Comparison of ENCODE assay signal across 10 cellular contexts in the genomic region with DNA sequence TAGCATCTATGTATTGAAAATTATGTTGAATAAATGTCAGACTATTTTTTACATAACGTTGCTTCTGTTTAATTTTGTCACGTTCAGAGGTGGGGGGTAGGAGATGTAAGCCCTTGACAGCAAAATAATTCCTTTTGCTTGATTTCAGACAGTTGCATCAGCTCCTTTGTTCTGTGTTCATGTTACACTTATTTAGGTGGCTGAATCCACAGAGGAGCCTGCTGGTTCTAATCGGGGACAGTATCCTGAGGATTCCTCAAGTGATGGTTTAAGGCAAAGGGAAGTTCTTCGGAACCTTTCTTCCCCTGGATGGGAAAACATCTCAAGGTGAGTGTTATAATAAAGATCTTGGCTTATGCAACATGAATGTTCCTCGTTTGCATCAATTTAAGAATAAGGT. TPM values are rescaled to one million over a fixed set of nuclear protein-coding genes. Genes with fewer than 3 reads are reported as not detected.
DNase-seq lines count a peak whose midpoint lies in the region; ATAC-seq and TF ChIP-seq lines count a peak whose summit lies in the region.
"Had no signal": no experiment of that assay in that cellular context is flagged by ENCODE, and none has a peak within 500 bp of the region (broad histone marks: within the 10 kb centered on the region; RNA-seq: fewer than 3 reads in every experiment).

No MANE protein-coding gene starts in this region.

- peak overlapping the region in 3 of 4 donors; percentile 94 to 99 (median 99) for H3K4me3 Mint-ChIP-seq in CD4-positive, CD25-positive, alpha-beta regulatory T cell
- H3K4me3 Mint-ChIP-seq in activated CD4-positive, alpha-beta memory T cell treated with anti-CD3 and anti-CD28 coated beads for 36 hours: peak overlapping the region; percentile 98
- no peak overlapping the region for H3K4me3 Mint-ChIP-seq in memory B cell
- H3K4me3 Mint-ChIP-seq: H9 had no signal

- H3K36me3 ChIP-seq in CD4-positive, CD25-positive, alpha-beta regulatory T cell (ENCODE audit: control insufficient read depth, insufficient read depth, low read length): peaks cover 64% of the 10 kb centered on the region

- H3K4me1 Mint-ChIP-seq in CD4-positive, CD25-positive, alpha-beta regulatory T cell: peaks cover 33 to 68% (median 57%) of the 10 kb centered on the region in 4 donors
- H3K4me1 Mint-ChIP-seq in activated CD4-positive, alpha-beta memory T cell treated with anti-CD3 and anti-CD28 coated beads for 36 hours (ENCODE audit: low read depth): peaks cover 64% of the 10 kb centered on the region
- peaks cover 50% of the 10 kb centered on the region for H3K4me1 Mint-ChIP-seq in memory B cell

- no peak for ATAC-seq in CD4-positive, CD25-positive, alpha-beta regulatory T cell (ENCODE audit: low read depth in 2 of 2)
- ATAC-seq in memory B cell (ENCODE audit: low read depth): no peak

- peak overlapping the region; percentile 85 for H3K27ac ChIP-seq in CD4-positive, CD25-positive, alpha-beta regulatory T cell (ENCODE audit: insufficient read depth, low read length, poor library complexity, severe bottlenecking)
- H3K27ac ChIP-seq in RWPE1: no peak overlapping the region

- H3K27me3 Mint-ChIP-seq in CD4-positive, CD25-positive, alpha-beta regulatory T cell: peaks cover 5% of the 10 kb centered on the region
- no peaks in the 10 kb centered on the region for H3K27me3 Mint-ChIP-seq in activated CD4-positive, alpha-beta memory T cell treated with anti-CD3 and anti-CD28 coated beads for 36 hours
- no peaks in the 10 kb centered on the region for H3K27me3 Mint-ChIP-seq in memory B cell

- POLR2A ChIA-PET in activated CD4-positive, alpha-beta memory T cell treated with anti-CD3 and anti-CD28 coated beads for 36 hours (lab: Charles Lee): interaction anchor here (1.4 to 1.5 kb wide), 3 partner anchors 9 to 106 kb away, joined by 3 to 8 read pairs (median 4); no protein-coding TSS in a partner anchor
- POLR2A ChIA-PET in RWPE1 (lab: Yijun Ruan, JAX; ENCODE audit: low non-redundant PET): no interaction called here

- H3K4me1 ChIP-seq in CD4-positive, CD25-positive, alpha-beta regulatory T cell (ENCODE audit: control insufficient read depth, insufficient read depth, low read length, poor library complexity, severe bottlenecking): peaks cover 71% of the 10 kb centered on the region

- H3K27ac Mint-ChIP-seq in CD4-positive, CD25-positive, alpha-beta regulatory T cell: peak overlapping the region in 2 of 3 donors; percentile 34 to 40
- H3K27ac Mint-ChIP-seq in activated CD4-positive, alpha-beta memory T cell treated with anti-CD3 and anti-CD28 coated beads for 36 hours: peak overlapping the region; percentile 98
- peak overlapping the region; percentile 28 for H3K27ac Mint-ChIP-seq in memory B cell
- H3K27ac Mint-ChIP-seq: H9 had no signal

- peaks cover 53% of the 10 kb centered on the region for H3K36me3 Mint-ChIP-seq in CD4-positive, CD25-positive, alpha-beta regulatory T cell
- H3K36me3 Mint-ChIP-seq in activated CD4-positive, alpha-beta memory T cell treated with anti-CD3 and anti-CD28 coated beads for 36 hours: peaks cover 90% of the 10 kb centered on the region
- H3K36me3 Mint-ChIP-seq in memory B cell: peaks cover 46% of the 10 kb centered on the region

- no peak for TF ChIP-seq CTCF in GM12864 (IDR thresholded peaks at IDR 0.05; ENCODE audit: low read depth, low read length, missing control alignments)
- TF ChIP-seq CTCF in RWPE1 (conservative IDR thresholded peaks at IDR 0.05; ENCODE audit: low read depth): no peak

- peak overlapping the region; percentile 99 for H3K4me3 ChIP-seq in CD4-positive, CD25-positive, alpha-beta regulatory T cell (ENCODE audit: low read depth, low read length)
- peak overlapping the region; percentile 17; the same call in 1 of the 2 replicates for H3K4me3 ChIP-seq in GM12864 (ENCODE audit: low read depth, low read length)

- intact Hi-C loops in activated CD4-positive, alpha-beta memory T cell treated with anti-CD3 and anti-CD28 coated beads for 36 hours (cut with micrococcal nuclease): loop anchor here (1.0 kb wide), 1 partner anchor 9 kb away; no protein-coding TSS in a partner anchor
- intact Hi-C loops in posterior cingulate gyrus (cut with DNase I): no loop called here

- no peaks in the 10 kb centered on the region for H3K9me3 Mint-ChIP-seq in CD4-positive, CD25-positive, alpha-beta regulatory T cell
- no peaks in the 10 kb centered on the region for H3K9me3 Mint-ChIP-seq in activated CD4-positive, alpha-beta memory T cell treated with anti-CD3 and anti-CD28 coated beads for 36 hours
- H3K9me3 Mint-ChIP-seq in memory B cell: no peaks in the 10 kb centered on the region
- H3K9me3 Mint-ChIP-seq: H9 had no signal

- DNase-seq in CD4-positive, CD25-positive, alpha-beta regulatory T cell: no peak
- no peak for DNase-seq in GM12864 (ENCODE audit: low read depth)
- no peak for DNase-seq in activated CD4-positive, alpha-beta memory T cell treated with anti-CD3 and anti-CD28 coated beads for 36 hours
- no peak for DNase-seq in memory B cell (ENCODE audit: low spot score in 2 of 2)
- DNase-seq in C1 segment of cervical spinal cord (lab: John Stamatoyannopoulos, UW): no peak
- DNase-seq in posterior cingulate gyrus: no peak
- DNase-seq in RWPE1 (ENCODE audit: low spot score): no peak
- DNase-seq in iPS-NIHi7 (ENCODE audit: extremely low spot score): no peak
- DNase-seq: H9 had no signal

- CTCF ChIA-PET in activated CD4-positive, alpha-beta memory T cell treated with anti-CD3 and anti-CD28 coated beads for 36 hours (lab: Charles Lee): interaction anchor here (1.1 to 1.9 kb wide), 3 partner anchors 8 to 353 kb away, joined by 3 to 4 read pairs (median 3); no protein-coding TSS in a partner anchor
- CTCF ChIA-PET in RWPE1 (lab: Yijun Ruan, JAX): interaction anchor here (0.6 kb wide), 2 partner anchors 28 to 174 kb away, joined by 3 to 4 read pairs; no protein-coding TSS in a partner anchor

- H3K27me3 ChIP-seq in CD4-positive, CD25-positive, alpha-beta regulatory T cell (ENCODE audit: control insufficient read depth, insufficient read depth, low read length): no peaks in the 10 kb centered on the region

- H3K9me3 ChIP-seq in CD4-positive, CD25-positive, alpha-beta regulatory T cell (ENCODE audit: control insufficient read depth in 2 of 2, low read length in 2 of 2): no peaks in the 10 kb centered on the region

RNA-seq across cellular contexts. Expression of gene HERPUD1, which starts 4.5 kb away (rescaled TPM):
- total RNA-seq in CD4-positive, CD25-positive, alpha-beta regulatory T cell: 454 TPM
- 100 to 1,000 TPM; 133 to 174 (median 144) TPM for polyA plus RNA-seq in CD4-positive, CD25-positive, alpha-beta regulatory T cell
- total RNA-seq in activated CD4-positive, alpha-beta memory T cell treated with anti-CD3 and anti-CD28 coated beads for 36 hours: 100 to 1,000 TPM; 159 TPM

RNA-seq across cellular contexts. Expression of gene CETP, which starts 25.3 kb away (rescaled TPM):
- total RNA-seq in CD4-positive, CD25-positive, alpha-beta regulatory T cell: not detected
- polyA plus RNA-seq in CD4-positive, CD25-positive, alpha-beta regulatory T cell: under 1 TPM in 1 of 4 donors, not detected in 3; 0.27 TPM
- total RNA-seq in activated CD4-positive, alpha-beta memory T cell treated with anti-CD3 and anti-CD28 coated beads for 36 hours: not detected
- total RNA-seq: epithelial cell of proximal tubule, H9 had no signal

RNA-seq across cellular contexts. Expression of gene NLRC5, which starts 52.9 kb away (rescaled TPM):
- 842 TPM for total RNA-seq in CD4-positive, CD25-positive, alpha-beta regulatory T cell
- polyA plus RNA-seq in CD4-positive, CD25-positive, alpha-beta regulatory T cell: 100 to 1,000 TPM in 1 of 4 donors, 10 to 100 TPM in 3; 75.3 to 112 (median 97.2) TPM
- total RNA-seq in activated CD4-positive, alpha-beta memory T cell treated with anti-CD3 and anti-CD28 coated beads for 36 hours: 100 to 1,000 TPM; 151 to 167 TPM

Comparison
In these comparisons a context has a peak if more than half of its experiments do, and no peak if none do; other contexts are left out.
1. H3K27ac Mint-ChIP-seq: peak in every context shown above with its lines; median percentile 98 in activated CD4-positive, alpha-beta memory T cell treated with anti-CD3 and anti-CD28 coated beads for 36 hours; 37 in CD4-positive, CD25-positive, alpha-beta regulatory T cell; 28 in memory B cell.